8 cellular contexts compared by ENCODE assay signal in genomic region chrX:47232803-47233332, GRCh38. TPM values are rescaled to one million over a fixed set of nuclear protein-coding genes. Genes with fewer than 3 reads are reported as not detected.
DNase-seq lines count a peak whose midpoint lies in the region; ATAC-seq and TF ChIP-seq lines count a peak whose summit lies in the region.

USP11 (plus strand) TSS chrX:47233009; CDS start chrX:47233044, 35 bp downstream.

- H2AFZ ChIP-seq in PC-3 (ENCODE audit: low read length) (peak within 1 kb of the TSS; percentile 59), neural progenitor cell (replicated peaks) (peak within 1 kb of the TSS; percentile 62)

- intact Hi-C loops in PC-3 (cut with micrococcal nuclease): loop anchor here (1.0 kb wide), 1 partner anchor 15 kb away; the partner anchor contains the start of gene CDK16

- peaks cover 45% of the 10 kb centered on the region for H3K79me2 ChIP-seq in PC-3 (ENCODE audit: low read length)
- H3K79me2 ChIP-seq in neural progenitor cell (ENCODE audit: low read depth): peaks cover 53% of the 10 kb centered on the region

- H3K9ac ChIP-seq in PC-3 (ENCODE audit: low read length): peak within 1 kb of the TSS; percentile 99
- peak within 1 kb of the TSS; percentile 99 for H3K9ac ChIP-seq in neural progenitor cell

- H3K4me2 ChIP-seq in PC-3 (ENCODE audit: low read length) (peak within 1 kb of the TSS; percentile 95), neural progenitor cell (peak within 1 kb of the TSS; percentile 95)

- POLR2A ChIA-PET in PC-3 (lab: Charles Lee; ENCODE audit: unreplicated experiment): interaction anchor here (0.6 to 1.3 kb wide), 4 partner anchors 15 to 151 kb away, joined by 3 to 11 read pairs (median 8); no protein-coding TSS in a partner anchor

- H3K27me3 ChIP-seq in PC-3 (ENCODE audit: low read length): no peaks in the 10 kb centered on the region
- H3K27me3 ChIP-seq in foreskin keratinocyte: no peaks in the 10 kb centered on the region
- no peaks in the 10 kb centered on the region for H3K27me3 ChIP-seq in neural progenitor cell

- CTCF ChIA-PET in PC-3 (lab: Charles Lee): interaction anchor here (0.6 to 0.7 kb wide), 2 partner anchors 11 to 80 kb away, joined by 3 to 4 read pairs; no protein-coding TSS in a partner anchor

- H3K9me3 ChIP-seq in PC-3 (ENCODE audit: low read length): no peaks in the 10 kb centered on the region
- H3K9me3 ChIP-seq in neural progenitor cell (ENCODE audit: low read depth): no peaks in the 10 kb centered on the region

- TF ChIP-seq CTCF in PC-3 (conservative IDR thresholded peaks at IDR 0.05; ENCODE audit: low read depth, low read length): no peak
- TF ChIP-seq CTCF in foreskin keratinocyte (conservative IDR thresholded peaks at IDR 0.05): no peak
- TF ChIP-seq CTCF in neural progenitor cell (IDR thresholded peaks at IDR 0.05): no peak

- H3F3A ChIP-seq in PC-3 (ENCODE audit: low read length, unreplicated experiment): no peaks in the 10 kb centered on the region
- H3F3A ChIP-seq in neural progenitor cell (ENCODE audit: low read depth): peaks cover 39% of the 10 kb centered on the region

- H3K27ac Mint-ChIP-seq in neural progenitor cell: peak within 1 kb of the TSS; percentile 100

- no peaks in the 10 kb centered on the region for H3K9me2 ChIP-seq in PC-3 (replicated peaks; ENCODE audit: low read length)

- H4K20me1 ChIP-seq in PC-3 (ENCODE audit: low read length) (no peaks in the 10 kb centered on the region), neural progenitor cell (ENCODE audit: low read depth) (peaks cover 6% of the 10 kb centered on the region)

- BruUV-seq in PC-3 (replicated peaks; lab: Mats Ljungman, UMichigan): no TSS peak

- H3K36me3 ChIP-seq in PC-3 (ENCODE audit: low read depth, low read length): peaks cover 11% of the 10 kb centered on the region
- no peaks in the 10 kb centered on the region for H3K36me3 ChIP-seq in neural progenitor cell

- H3K27me3 Mint-ChIP-seq in neural progenitor cell (ENCODE audit: insufficient read depth, low read depth): peaks cover 10% of the 10 kb centered on the region

- H3K4me1 Mint-ChIP-seq in neural progenitor cell: peaks cover 38% of the 10 kb centered on the region

- H3K4me3 ChIP-seq in PC-3 (ENCODE audit: low read length) (peak within 1 kb of the TSS; percentile 77), neural progenitor cell (peak within 1 kb of the TSS; percentile 98)

- H3K4me1 ChIP-seq in PC-3 (ENCODE audit: insufficient read depth, low read length): peaks cover 9% of the 10 kb centered on the region
- peaks cover 8% of the 10 kb centered on the region for H3K4me1 ChIP-seq in foreskin keratinocyte
- H3K4me1 ChIP-seq in neural progenitor cell: peaks cover 18% of the 10 kb centered on the region

- H3K27ac ChIP-seq in PC-3 (ENCODE audit: low read length): peak within 1 kb of the TSS; percentile 98
- H3K27ac ChIP-seq in foreskin keratinocyte: peak within 1 kb of the TSS; percentile 97
- peak within 1 kb of the TSS; percentile 99 for H3K27ac ChIP-seq in neural progenitor cell

- peak; percentile 3 for ATAC-seq in HG03457 (IDR thresholded peaks at IDR 0.05; ENCODE audit: unreplicated experiment)
- ATAC-seq in PC-3: peak; percentile 42
- ATAC-seq in foreskin keratinocyte: no peak

- peak; percentile 12 for DNase-seq in stimulated activated CD4-positive, alpha-beta T cell treated with anti-CD3 and anti-CD28 coated beads, Interleukin-12 subunit alpha, Interleukin-12 subunit beta, amount 100 ng/mL, for 4 hours
- no peak for DNase-seq in stimulated activated CD4-positive, alpha-beta T cell treated with anti-CD3 and anti-CD28 coated beads, Interleukin-2, amount 100 ng/mL, for 48 hours
- DNase-seq in PC-3 (peak; percentile 17), foreskin keratinocyte (no peak), neural progenitor cell (ENCODE audit: low spot score) (peak; percentile 83), ureter (ENCODE audit: low spot score) (peak; percentile 68)
- peak; percentile 36 for DNase-seq in activated naive CD4-positive, alpha-beta T cell treated with Interleukin-2 at 50 U/mL for 16 hours

- no peaks in the 10 kb centered on the region for H3K9me3 Mint-ChIP-seq in neural progenitor cell

- H3K4me3 Mint-ChIP-seq in neural progenitor cell: peak within 1 kb of the TSS; percentile 99

- peaks cover 20% of the 10 kb centered on the region for H3K36me3 Mint-ChIP-seq in neural progenitor cell

RNA-seq across cellular contexts. Expression of gene USP11, which starts in this region (rescaled TPM):
- total RNA-seq in PC-3 (2014; rRNA removed) (31.3 and 37.3 TPM in 2 replicates), foreskin keratinocyte (14.1 and 15.6 TPM in 2 replicates), neural progenitor cell (ENCODE audit: low replicate concordance) (106 and 158 TPM in 2 replicates), ureter (108 TPM)
- polyA plus RNA-seq in foreskin keratinocyte: 10.5 and 12.0 TPM in 2 replicates

Comparison
In these comparisons a context has a peak if more than half of its experiments do, and no peak if none do; other contexts are left out.
1. DNase-seq: peak in stimulated activated CD4-positive, alpha-beta T cell treated with anti-CD3 and anti-CD28 coated beads, Interleukin-12 subunit alpha, Interleukin-12 subunit beta, amount 100 ng/mL, for 4 hours (single experiment), PC-3 (single experiment), activated naive CD4-positive, alpha-beta T cell treated with Interleukin-2 at 50 U/mL for 16 hours (single experiment), neural progenitor cell (single experiment) and ureter (single experiment); none in stimulated activated CD4-positive, alpha-beta T cell treated with anti-CD3 and anti-CD28 coated beads, Interleukin-2, amount 100 ng/mL, for 48 hours (0 of 2) and foreskin keratinocyte (0 of 2).
2. Peak in every context shown above with its lines, with median percentiles within 50 percentile points of each other: H3K27ac ChIP-seq.